In genomic region chr4:6840062-6840976, GRCh38 we compare ENCODE assay signal across 13 cellular contexts. TPM values are rescaled to one million over a fixed set of nuclear protein-coding genes. Genes with fewer than 3 reads are reported as not detected.
DNase-seq lines count a peak whose midpoint lies in the region; ATAC-seq and TF ChIP-seq lines count a peak whose summit lies in the region.
"Had no signal": no experiment of that assay in that cellular context is flagged by ENCODE, and none has a peak within 500 bp of the region (broad histone marks: within the 10 kb centered on the region; RNA-seq: fewer than 3 reads in every experiment).

No MANE protein-coding gene starts in this region.

- H3K79me2 ChIP-seq in H9 (ENCODE audit: insufficient read depth, low read length), result peaks cover 2% of the 10 kb centered on the region; the same call in 1 of the 2 replicates
- H3K79me2 ChIP-seq in OCI-LY7 (ENCODE audit: insufficient read depth, low read depth, low read length), result no peaks in the 10 kb centered on the region

- no peak overlapping the region for H2BK15ac ChIP-seq in H9 (ENCODE audit: low read depth, low read length)

- H3K27ac Mint-ChIP-seq in H9, result peak overlapping the region in 2 of 3 experiments; percentile 17 to 65; a peak in 3 of 7 replicates
- H3K27ac Mint-ChIP-seq: activated CD4-positive, alpha-beta memory T cell treated with anti-CD3 and anti-CD28 coated beads for 36 hours had no signal

- H3K4me1 ChIP-seq in H9 (ENCODE audit: insufficient read depth, low read length) (no peaks in the 10 kb centered on the region), sigmoid colon (peaks cover 0 to 33% (median 14%) of the 10 kb centered on the region in 4 donors), OCI-LY7 (ENCODE audit: insufficient read depth, low read length, poor library complexity, severe bottlenecking) (no peaks in the 10 kb centered on the region)

- intact Hi-C loops in left ventricle myocardium superior (cut with micrococcal nuclease), result no loop called here
- intact Hi-C loops in sigmoid colon (cut with DNase I), result no loop called here
- intact Hi-C loops in OCI-LY7 (cut with micrococcal nuclease; ENCODE audit: unreplicated experiment), result no loop called here

- no peak for TF ChIP-seq CTCF in H9 (conservative IDR thresholded peaks at IDR 0.05)
- no peak for TF ChIP-seq CTCF in sigmoid colon (IDR thresholded peaks at IDR 0.05)
- no peak for TF ChIP-seq CTCF in OCI-LY7 (conservative IDR thresholded peaks at IDR 0.05; ENCODE audit: low read length)

- H3K18ac ChIP-seq in H9 (ENCODE audit: insufficient read length, low read depth, low read length), result no peak overlapping the region

- H3K79me1 ChIP-seq in H9 (ENCODE audit: insufficient read depth, low read depth, low read length, poor library complexity, severe bottlenecking), result no peaks in the 10 kb centered on the region

- no peaks in the 10 kb centered on the region for H3K9me2 ChIP-seq in OCI-LY7 (ENCODE audit: insufficient read depth, low read length)

- POLR2A ChIA-PET in OCI-LY7 (lab: Charles Lee), result no interaction called here

- no peak overlapping the region for H3K23ac ChIP-seq in H9 (ENCODE audit: insufficient read length, low read depth, low read length)

- H3K56ac ChIP-seq in H9 (ENCODE audit: insufficient read length, low read depth, low read length), result no peak overlapping the region

- H4K5ac ChIP-seq in H9 (ENCODE audit: insufficient read length, low read depth, low read length), result no peak overlapping the region

- H3K9me3 Mint-ChIP-seq in H9, result peaks cover 13 to 17% of the 10 kb centered on the region in 2 experiments; a peak in 3 of 5 replicates

- H4K91ac ChIP-seq in H9 (ENCODE audit: insufficient read length, low read depth, low read length), result no peak overlapping the region

- H2BK5ac ChIP-seq in H9 (ENCODE audit: insufficient read length, low read length), result no peak overlapping the region

- H3K4me3 ChIP-seq in sigmoid colon (no peak overlapping the region), OCI-LY7 (ENCODE audit: low read depth, low read length, poor library complexity, severe bottlenecking) (no peak overlapping the region)
- H3K4me3 ChIP-seq: ascending aorta had no signal

- H3T11ph ChIP-seq in H9 (ENCODE audit: low read length), result no peak overlapping the region

- no peak overlapping the region for H2BK20ac ChIP-seq in H9 (ENCODE audit: low read depth, low read length, poor library complexity, severe bottlenecking)

- H3K14ac ChIP-seq in H9 (ENCODE audit: insufficient read depth, low read length), result no peak overlapping the region

- TF ChIP-seq POLR2A in sigmoid colon (IDR thresholded peaks at IDR 0.05), result no peak

- CTCF ChIA-PET in OCI-LY7 (lab: Charles Lee; ENCODE audit: unreplicated experiment), result no interaction called here

- H2AFZ ChIP-seq in H9 (ENCODE audit: low read length) (no peak overlapping the region), OCI-LY7 (ENCODE audit: low read length) (no peak overlapping the region)

- no peaks in the 10 kb centered on the region for H3K27me3 Mint-ChIP-seq in H9 (ENCODE audit: low read depth)
- H3K27me3 Mint-ChIP-seq: activated CD4-positive, alpha-beta memory T cell treated with anti-CD3 and anti-CD28 coated beads for 36 hours had no signal

- no TSS peak for BruUV-seq in OCI-LY7 (replicated peaks; lab: Mats Ljungman, UMichigan)

- no peak overlapping the region for H3K9ac ChIP-seq in H9 (ENCODE audit: extremely low read depth, insufficient read length, low read length)

- no peak overlapping the region for H4K8ac ChIP-seq in H9 (replicated peaks; ENCODE audit: insufficient read length, low read depth, low read length)

- no peaks in the 10 kb centered on the region for H3K27me3 ChIP-seq in H9 (ENCODE audit: insufficient read depth, low read length)
- H3K27me3 ChIP-seq in sigmoid colon, result no peaks in the 10 kb centered on the region
- H3K27me3 ChIP-seq: ascending aorta had no signal

- H3K4me1 Mint-ChIP-seq in H9, result peaks cover 16 to 25% of the 10 kb centered on the region in 2 experiments

- H3K4ac ChIP-seq in H9 (ENCODE audit: low read depth, low read length), result no peak overlapping the region

- H4K20me1 ChIP-seq in H9 (ENCODE audit: control insufficient read depth, insufficient read depth, insufficient read length) (no peaks in the 10 kb centered on the region), OCI-LY7 (ENCODE audit: insufficient read depth, low read length) (0 out of 2 replicates have a peak, but pooled peaks cover 3% of the 10 kb centered on the region)

- no peak overlapping the region for H2BK120ac ChIP-seq in H9 (ENCODE audit: low read depth, low read length, poor library complexity, severe bottlenecking)

- H3K4me3 Mint-ChIP-seq in H9, result no peak overlapping the region
- H3K4me3 Mint-ChIP-seq: activated CD4-positive, alpha-beta memory T cell treated with anti-CD3 and anti-CD28 coated beads for 36 hours had no signal

- peaks cover 29 to 55% (median 54%) of the 10 kb centered on the region in 3 experiments for H3K36me3 Mint-ChIP-seq in H9 (ENCODE audit: insufficient read depth in 1 of 3, low read depth in 3 of 3)

- H3K9me3 ChIP-seq in H9 (ENCODE audit: control insufficient read depth, low read depth, low read length) (no peaks in the 10 kb centered on the region), sigmoid colon (no peaks in the 10 kb centered on the region), OCI-LY7 (ENCODE audit: low read length) (no peaks in the 10 kb centered on the region)
- H3K9me3 ChIP-seq: ascending aorta had no signal

- DNase-seq in H9 (no peak), amniotic epithelial cell (ENCODE audit: low read depth) (peak; percentile 42), left ventricle myocardium superior (no peak), sigmoid colon (no peak), SIG-M5 (lab: John Stamatoyannopoulos, UW) (no peak), OCI-LY7 (ENCODE audit: low spot score) (no peak)
- DNase-seq in activated effector memory CD4-positive, alpha-beta T cell treated with Interleukin-2 at 50 U/mL for 16 hours, result no peak
- DNase-seq: activated CD4-positive, alpha-beta memory T cell treated with anti-CD3 and anti-CD28 coated beads for 36 hours; MM.1S; stimulated activated naive CD4-positive, alpha-beta T cell treated with Interleukin-2 at 50 U/mL for 16 hours had no signal

- H3K23me2 ChIP-seq in H9 (ENCODE audit: insufficient read length, low read depth, low read length, poor library complexity, severe bottlenecking), result no peaks in the 10 kb centered on the region

- no peak overlapping the region for H3K27ac ChIP-seq in H9 (ENCODE audit: insufficient read length, low read depth, low read length)
- H3K27ac ChIP-seq in sigmoid colon, result peak overlapping the region; percentile 27 to 46 (median 37)
- H3K27ac ChIP-seq in OCI-LY7 (ENCODE audit: low read depth, low read length, poor library complexity, severe bottlenecking), result no peak overlapping the region

- H2BK12ac ChIP-seq in H9 (ENCODE audit: insufficient read length, low read depth, low read length), result no peak overlapping the region

- H2AK5ac ChIP-seq in H9 (ENCODE audit: insufficient read length, low read length), result no peak overlapping the region

- H3K36me3 ChIP-seq in sigmoid colon, result peaks cover 0 to 20% (median 5%) of the 10 kb centered on the region in 4 donors
- H3K36me3 ChIP-seq in OCI-LY7 (ENCODE audit: insufficient read depth, low read length), result peaks cover 21% of the 10 kb centered on the region

- H3K4me2 ChIP-seq in H9 (ENCODE audit: insufficient read depth, insufficient read length, low read length) (no peak overlapping the region), OCI-LY7 (ENCODE audit: low read length) (no peak overlapping the region)

- no CpG with 5 or more reads among the region's 8 CpGs for WGBS in H9 (ENCODE audit: extremely low coverage, insufficient read length, low lambda C conversion rate)
- 71 to 78% methylated on average over 8 of the region's 8 CpGs for WGBS in sigmoid colon, 2 donors

- TF ChIP-seq EP300 in sigmoid colon (IDR thresholded peaks at IDR 0.05), result no peak

- ATAC-seq in left ventricle myocardium superior (peak; percentile 91), HG03175 (IDR thresholded peaks at IDR 0.05; ENCODE audit: unreplicated experiment) (no peak)
- ATAC-seq: Panc1 had no signal

RNA-seq across cellular contexts. Expression of gene KIAA0232, which starts 57.8 kb away (rescaled TPM):
- total RNA-seq in H9 (2021), result 24.9 and 28.5 TPM in 2 replicates
- total RNA-seq in left ventricle myocardium superior, result 79.8 TPM
- 10 to 100 TPM; 23.8 to 67.9 (median 46.2) TPM for total RNA-seq in sigmoid colon
- 10 to 100 TPM in 1 of 3 donors, 1 to 10 TPM in 2; 7.8 to 15.5 (median 9.7) TPM for polyA plus RNA-seq in sigmoid colon
- 7.5 and 8.0 TPM in 2 replicates for total RNA-seq in OCI-LY7 (2014; rRNA removed; shearing (Covaris generic))
- 13.5 and 15.8 TPM in 2 replicates for total RNA-seq in OCI-LY7 (2022)

Comparison
In these comparisons a context has a peak if more than half of its experiments do, and no peak if none do; other contexts are left out.
1. H3K27ac ChIP-seq: peak in sigmoid colon (4 of 4); none in H9 (single experiment) and OCI-LY7 (single experiment).